8 cellular contexts compared by ENCODE assay signal in the genomic region with DNA sequence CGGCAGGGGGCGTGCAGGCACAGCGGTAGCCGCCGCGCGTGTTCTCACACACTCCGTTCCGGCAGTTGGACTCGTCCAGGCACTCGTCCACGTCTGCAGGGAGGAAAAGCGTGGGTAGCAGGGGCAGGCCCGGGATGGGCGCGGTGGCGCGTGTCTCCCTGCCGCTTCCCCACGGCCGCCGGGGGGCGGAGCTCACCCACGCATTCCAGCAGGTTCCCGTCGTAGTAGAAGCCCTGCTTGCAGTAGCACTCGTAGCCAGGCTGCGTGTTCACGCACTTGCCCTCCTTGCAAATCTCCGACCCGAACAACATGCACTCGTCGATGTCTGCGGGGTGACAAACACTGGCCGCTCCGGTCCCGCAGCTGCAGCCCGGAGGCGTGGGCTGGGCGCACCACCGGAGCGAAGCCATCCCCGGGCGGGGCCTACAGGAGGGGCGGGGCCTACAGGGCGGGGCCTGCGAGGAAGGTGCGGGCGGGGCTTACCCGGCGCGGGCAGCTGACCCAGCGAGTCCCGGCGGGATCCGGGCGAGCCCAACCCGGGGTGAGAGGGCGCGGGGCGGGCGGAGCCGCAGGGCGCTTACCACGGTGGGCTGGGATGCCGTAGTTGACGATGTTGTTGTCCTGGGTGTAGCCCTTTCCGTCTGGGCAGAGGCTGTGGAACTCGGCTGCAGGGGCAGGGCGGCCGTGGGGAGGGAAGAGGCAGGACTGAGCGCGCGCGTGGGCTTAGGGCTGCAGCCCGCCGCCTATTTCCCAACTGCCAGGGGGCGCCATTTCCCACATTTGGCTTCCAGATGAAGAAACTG. TPM values are rescaled to one million over a fixed set of nuclear protein-coding genes. Genes with fewer than 3 reads are reported as not detected.
DNase-seq lines count a peak whose midpoint lies in the region; ATAC-seq and TF ChIP-seq lines count a peak whose summit lies in the region.

No MANE protein-coding gene starts in this region.

- H3K9me3 Mint-ChIP-seq in naive thymus-derived CD8-positive, alpha-beta T cell = no peaks in the 10 kb centered on the region

- POLR2A ChIA-PET in naive thymus-derived CD8-positive, alpha-beta T cell (lab: Charles Lee) = interaction anchor here (0.5 to 12.3 kb wide), 27 partner anchors 8 to 500 kb away, joined by 3 to 260 read pairs (median 5); partner anchors contain the start of genes BANF1, EHBP1L1, FAM89B and KCNK7

- peak overlapping the region; percentile 80 to 96 (median 86) for H3K27ac Mint-ChIP-seq in naive thymus-derived CD8-positive, alpha-beta T cell

- peak overlapping the region; percentile 77 to 90 (median 85) for H3K4me3 Mint-ChIP-seq in naive thymus-derived CD8-positive, alpha-beta T cell

- peaks cover 15 to 41% (median 31%) of the 10 kb centered on the region in 4 donors for H3K4me1 Mint-ChIP-seq in naive thymus-derived CD8-positive, alpha-beta T cell

- H3K36me3 Mint-ChIP-seq in naive thymus-derived CD8-positive, alpha-beta T cell = peaks cover 0 to 24% (median 0%) of the 10 kb centered on the region in 3 donors

- no peaks in the 10 kb centered on the region for H3K27me3 Mint-ChIP-seq in naive thymus-derived CD8-positive, alpha-beta T cell

- peak; percentile 90 for DNase-seq in COLO829 (ENCODE audit: low spot score)
- peak; percentile 75 for DNase-seq in activated T-helper 1 cell treated with Interleukin-2 at 50 U/mL for 16 hours (ENCODE audit: low read depth)
- DNase-seq in fibroblast of gingiva (ENCODE audit: low read depth) = peak; percentile 91
- DNase-seq in naive thymus-derived CD8-positive, alpha-beta T cell = peak; percentile 79 to 99 (median 86)
- peak; percentile 81 to 97 (median 92) for DNase-seq in stimulated activated naive CD4-positive, alpha-beta T cell (lab: John Stamatoyannopoulos, UW)

- ATAC-seq in GM19452 (IDR thresholded peaks at IDR 0.05; ENCODE audit: unreplicated experiment) = peak; percentile 68
- ATAC-seq in HG03571 (IDR thresholded peaks at IDR 0.05; ENCODE audit: unreplicated experiment) = peak; percentile 51
- ATAC-seq in naive thymus-derived CD8-positive, alpha-beta T cell = peak; percentile 77 to 84

TF ChIP-seq in PFSK-1, 5 proteins besides CTCF, POLR2A, EP300 and RAD21:
- TF ChIP-seq SIN3A (IDR thresholded peaks at IDR 0.05; ENCODE audit: borderline replicate concordance, insufficient read depth, low read length) (0 out of 2 replicates have a peak, but pooled peaks have one; percentile 37), POLR2AphosphoS5 (IDR thresholded peaks at IDR 0.05; ENCODE audit: low read depth, low read length) (peak; percentile 60), REST (IDR thresholded peaks at IDR 0.05; ENCODE audit: insufficient read depth in 1 of 2, low read depth in 2 of 2, low read length in 2 of 2) (no peak), FOXP2 (optimal IDR thresholded peaks at IDR 0.05; ENCODE audit: borderline replicate concordance, extremely low read depth, extremely low read length, insufficient read depth) (peak; percentile 90)

RNA-seq across cellular contexts. Expression of gene SCYL1, which starts 15.6 kb away (rescaled TPM):
- 192 TPM for polyA plus RNA-seq in PFSK-1 (2012; ENCODE audit: insufficient read length, low read depth)
- 10 to 100 TPM; 69.0 to 70.6 TPM for total RNA-seq in naive thymus-derived CD8-positive, alpha-beta T cell
- polyA plus RNA-seq in naive thymus-derived CD8-positive, alpha-beta T cell = 10 to 100 TPM; 23.2 to 41.5 (median 33.5) TPM

RNA-seq across cellular contexts. Expression of gene LTBP3, which starts 17.7 kb away (rescaled TPM):
- 121 TPM for polyA plus RNA-seq in PFSK-1 (2012; ENCODE audit: insufficient read length, low read depth)
- 100 to 1,000 TPM; 258 to 261 TPM for total RNA-seq in naive thymus-derived CD8-positive, alpha-beta T cell
- polyA plus RNA-seq in naive thymus-derived CD8-positive, alpha-beta T cell = 10 to 100 TPM in 2 of 3 donors, 1 to 10 TPM in 1; 7.3 to 35.0 (median 18.9) TPM

RNA-seq across cellular contexts. Expression of gene ZNRD2, which starts 29.8 kb away (rescaled TPM):
- 111 TPM for polyA plus RNA-seq in PFSK-1 (2012; ENCODE audit: insufficient read length, low read depth)
- 10 to 100 TPM; 31.5 to 32.7 TPM for total RNA-seq in naive thymus-derived CD8-positive, alpha-beta T cell
- 10 to 100 TPM; 62.9 to 86.3 (median 80.1) TPM for polyA plus RNA-seq in naive thymus-derived CD8-positive, alpha-beta T cell

RNA-seq across cellular contexts. Expression of gene FAM89B, which starts 31.8 kb away (rescaled TPM):
- polyA plus RNA-seq in PFSK-1 (2012; ENCODE audit: insufficient read length, low read depth) = 29.0 TPM
- 10 to 100 TPM; 39.3 to 42.1 TPM for total RNA-seq in naive thymus-derived CD8-positive, alpha-beta T cell
- polyA plus RNA-seq in naive thymus-derived CD8-positive, alpha-beta T cell = 100 to 1,000 TPM in 2 of 3 donors, 10 to 100 TPM in 1; 70.9 to 122 (median 101) TPM

RNA-seq across cellular contexts. Expression of gene EHBP1L1, which starts 35.4 kb away (rescaled TPM):
- 49.1 TPM for polyA plus RNA-seq in PFSK-1 (2012; ENCODE audit: insufficient read length, low read depth)
- 100 to 1,000 TPM; 101 to 108 TPM for total RNA-seq in naive thymus-derived CD8-positive, alpha-beta T cell
- 10 to 100 TPM; 10.8 to 19.8 (median 11.5) TPM for polyA plus RNA-seq in naive thymus-derived CD8-positive, alpha-beta T cell

Comparison
In these comparisons a context has a peak if more than half of its experiments do, and no peak if none do; other contexts are left out.
1. Peak in every context shown above with its lines: DNase-seq and ATAC-seq.